29 cellular contexts compared by ENCODE assay signal in genomic region chr14:53996041-53996440, GRCh38. TPM values are rescaled to one million over a fixed set of nuclear protein-coding genes. Genes with fewer than 3 reads are reported as not detected.
"Had no signal": no experiment of that assay in that cellular context is flagged by ENCODE, and none has a peak within 500 bp of the region (broad histone marks: within the 10 kb centered on the region; RNA-seq: fewer than 3 reads in every experiment).

No MANE protein-coding gene starts in this region.

- H3K4me1 ChIP-seq: colonic mucosa, gastrocnemius medialis had no signal

- H3K36me3 ChIP-seq: colonic mucosa, gastrocnemius medialis, heart left ventricle, WERI-Rb-1 had no signal

- FAIRE-seq: astrocyte had no signal

- H3K27ac ChIP-seq: colonic mucosa, gastrocnemius medialis, heart left ventricle, WERI-Rb-1 had no signal

- DNase-seq: activated CD4-positive, alpha-beta memory T cell treated with anti-CD3 and anti-CD28 coated beads, Interleukin-2, amount 10 ng/mL, durations not matched to agents 7 days and 5 days; activated CD4-positive, alpha-beta T cell treated with anti-CD3 and anti-CD28 coated beads for 36 hours; activated CD4-positive, alpha-beta T cell treated with anti-CD3 and anti-CD28 coated beads, Interleukin-2, amount 10 ng/mL, durations not matched to agents 7 days and 5 days; activated CD4-positive, alpha-beta T cell treated with anti-CD3 and anti-CD28 coated beads, Interleukin-2, amount 50 U/mL, for 4 hours; activated CD4-positive, CD25-positive, alpha-beta regulatory T cell; activated CD4-positive, CD25-positive, alpha-beta regulatory T cell treated with anti-CD3 and anti-CD28 coated beads, Interleukin-2, amount 50 U/mL, for 72 hours; activated CD8-positive, alpha-beta memory T cell treated with anti-CD3 and anti-CD28 coated beads, Interleukin-2, amount 50 U/mL, for 48 hours; activated effector memory CD4-positive, alpha-beta T cell treated with Interleukin-2 at 50 U/mL for 16 hours; activated gamma-delta T cell treated with Interleukin-2 at 50 U/mL for 16 hours; activated naive CD4-positive, alpha-beta T cell treated with anti-CD3 and anti-CD28 coated beads, Interleukin-2, amount 50 U/mL, for 16 hours; activated naive CD4-positive, alpha-beta T cell treated with Interleukin-2 at 50 U/mL for 16 hours; activated T-cell treated with anti-CD3 and anti-CD28 coated beads for 4 hours; activated T-cell treated with anti-CD3 and anti-CD28 coated beads, Interleukin-2, amount 50 U/mL, for 24 hours; amniotic stem cell; anterior cingulate cortex; caudate nucleus; colonic mucosa; effector CD8-positive, alpha-beta T cell; foreskin fibroblast; gastrocnemius medialis; glutamatergic neuron; heart left ventricle; T-helper 1 cell; T-helper 17 cell; WERI-Rb-1 had no signal

- H3K4me1 Mint-ChIP-seq: activated CD4-positive, alpha-beta memory T cell treated with anti-CD3 and anti-CD28 coated beads, Interleukin-2, amount 10 ng/mL, durations not matched to agents 7 days and 5 days; activated CD4-positive, alpha-beta T cell treated with anti-CD3 and anti-CD28 coated beads for 36 hours; activated CD4-positive, alpha-beta T cell treated with anti-CD3 and anti-CD28 coated beads, Interleukin-2, amount 10 ng/mL, durations not matched to agents 7 days and 5 days; activated T-helper 17 cell treated with anti-CD3 and anti-CD28 coated beads, Interleukin-2, amount 50 U/mL, for 72 hours; T-helper 17 cell had no signal

- ATAC-seq: activated CD4-positive, alpha-beta T cell treated with anti-CD3 and anti-CD28 coated beads for 36 hours; activated T-helper 17 cell treated with anti-CD3 and anti-CD28 coated beads, Interleukin-2, amount 50 U/mL, for 72 hours; esophagus mucosa; gastrocnemius medialis; heart left ventricle; T-helper 17 cell had no signal

- H3K9me3 ChIP-seq: colonic mucosa, gastrocnemius medialis, heart left ventricle had no signal

- H3K27me3 ChIP-seq: colonic mucosa, gastrocnemius medialis, heart left ventricle had no signal

- H3K4me3 ChIP-seq: colonic mucosa, gastrocnemius medialis, heart left ventricle had no signal

- H3K4me3 Mint-ChIP-seq: activated CD4-positive, alpha-beta memory T cell treated with anti-CD3 and anti-CD28 coated beads, Interleukin-2, amount 10 ng/mL, durations not matched to agents 7 days and 5 days; activated CD4-positive, alpha-beta T cell treated with anti-CD3 and anti-CD28 coated beads for 36 hours; activated CD4-positive, alpha-beta T cell treated with anti-CD3 and anti-CD28 coated beads, Interleukin-2, amount 10 ng/mL, durations not matched to agents 7 days and 5 days; activated naive CD8-positive, alpha-beta T cell; activated T-cell treated with anti-CD3 and anti-CD28 coated beads, Interleukin-2, amount 50 U/mL, for 24 hours; activated T-helper 17 cell treated with anti-CD3 and anti-CD28 coated beads, Interleukin-2, amount 50 U/mL, for 72 hours; T-helper 17 cell had no signal

- H3K27me3 Mint-ChIP-seq: activated CD4-positive, alpha-beta memory T cell treated with anti-CD3 and anti-CD28 coated beads, Interleukin-2, amount 10 ng/mL, durations not matched to agents 7 days and 5 days; activated CD4-positive, alpha-beta T cell treated with anti-CD3 and anti-CD28 coated beads, Interleukin-2, amount 10 ng/mL, durations not matched to agents 7 days and 5 days; activated T-cell treated with anti-CD3 and anti-CD28 coated beads, Interleukin-2, amount 50 U/mL, for 24 hours; activated T-helper 17 cell treated with anti-CD3 and anti-CD28 coated beads, Interleukin-2, amount 50 U/mL, for 72 hours had no signal

- H3K9me3 Mint-ChIP-seq: activated CD4-positive, alpha-beta memory T cell treated with anti-CD3 and anti-CD28 coated beads, Interleukin-2, amount 10 ng/mL, durations not matched to agents 7 days and 5 days; activated CD4-positive, alpha-beta T cell treated with anti-CD3 and anti-CD28 coated beads, Interleukin-2, amount 10 ng/mL, durations not matched to agents 7 days and 5 days; activated T-cell treated with anti-CD3 and anti-CD28 coated beads, Interleukin-2, amount 50 U/mL, for 24 hours; activated T-helper 17 cell treated with anti-CD3 and anti-CD28 coated beads, Interleukin-2, amount 50 U/mL, for 72 hours had no signal

- H3K36me3 Mint-ChIP-seq: activated naive CD8-positive, alpha-beta T cell had no signal

RNA-seq across cellular contexts. Expression of gene BMP4, which starts 39.4 kb away (rescaled TPM):
- total RNA-seq: activated CD4-positive, alpha-beta T cell treated with anti-CD3 and anti-CD28 coated beads for 36 hours; T-helper 17 cell had no signal
